ENCODE assay signal across 14 cellular contexts in the genomic region with DNA sequence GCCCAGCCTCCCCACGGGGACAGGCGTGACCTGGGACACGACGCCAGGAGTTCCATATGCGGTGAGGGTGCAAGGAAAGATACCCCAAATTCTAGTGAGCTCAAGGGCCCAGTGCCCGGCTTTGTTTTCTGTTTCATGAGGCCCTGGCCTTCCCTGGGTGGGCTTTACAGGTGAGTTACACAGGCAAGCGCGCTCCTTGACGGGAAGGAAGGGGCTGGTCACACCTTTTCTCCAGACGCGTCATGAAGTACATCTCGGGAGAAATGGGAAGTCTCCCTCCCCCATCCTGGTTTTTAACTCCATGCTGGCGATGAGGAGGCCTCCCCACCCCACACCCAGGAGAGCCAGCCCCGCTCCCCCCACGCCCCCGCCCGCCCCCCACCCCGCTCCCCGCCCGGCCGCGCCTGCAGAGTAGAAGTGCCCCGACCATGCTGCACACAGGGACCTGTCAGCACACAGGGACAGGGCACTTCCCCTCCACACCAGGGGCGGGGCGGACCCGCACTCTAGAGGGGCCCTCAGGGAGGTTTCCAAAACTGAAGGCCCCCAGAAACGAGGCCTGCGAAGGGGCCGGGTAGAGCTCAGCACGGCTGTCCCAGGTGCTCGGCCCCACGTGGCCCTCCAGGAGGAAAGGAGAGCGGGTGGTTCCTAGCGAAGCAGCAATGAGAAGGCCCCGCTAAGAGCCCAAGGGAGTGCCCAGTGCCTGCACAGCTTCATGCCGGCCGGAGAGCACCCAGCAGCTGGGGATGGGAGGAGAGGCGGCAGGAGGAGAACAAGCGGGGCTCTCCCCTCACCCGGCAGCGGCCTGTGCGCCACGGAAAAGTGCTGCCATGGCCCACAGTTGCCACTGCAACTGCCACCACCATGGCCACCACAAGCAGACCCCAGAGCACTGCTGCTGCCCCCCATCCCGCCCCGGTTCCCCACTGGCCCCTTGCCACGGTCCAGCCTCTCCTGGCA. TPM values are rescaled to one million over a fixed set of nuclear protein-coding genes. Genes with fewer than 3 reads are reported as not detected.
DNase-seq lines count a peak whose midpoint lies in the region; ATAC-seq and TF ChIP-seq lines count a peak whose summit lies in the region.
"Had no signal": no experiment of that assay in that cellular context is flagged by ENCODE, and none has a peak within 500 bp of the region (broad histone marks: within the 10 kb centered on the region; RNA-seq: fewer than 3 reads in every experiment).

No MANE protein-coding gene starts in this region.

- H4K20me1 ChIP-seq in BLaER1, result peaks cover 11% of the 10 kb centered on the region; the same call in 1 of the 2 replicates

- H3K27me3 ChIP-seq in BLaER1 (no peaks in the 10 kb centered on the region), H7 (ENCODE audit: control insufficient read depth, insufficient read depth, low read length) (no peaks in the 10 kb centered on the region), parathyroid adenoma (ENCODE audit: control insufficient read depth, insufficient read depth, low read length) (no peaks in the 10 kb centered on the region)
- H3K27me3 ChIP-seq: cardiac muscle cell, SJCRH30 had no signal

- H3K4me1 ChIP-seq in BLaER1, result peaks cover 59% of the 10 kb centered on the region
- H3K4me1 ChIP-seq in parathyroid adenoma, result peaks cover 86% of the 10 kb centered on the region

- ATAC-seq in GM18907 (IDR thresholded peaks at IDR 0.05; ENCODE audit: unreplicated experiment), result no peak
- ATAC-seq: activated naive CD4-positive, alpha-beta T cell treated with anti-CD3 and anti-CD28 coated beads, Interleukin-2, amount 50 U/mL, for 72 hours; sciatic nerve had no signal

- H2AFZ ChIP-seq in parathyroid adenoma, result peak overlapping the region; percentile 25

- H3K27ac ChIP-seq in BLaER1 (0 out of 2 replicates have a peak overlapping the region, but pooled peaks have one; percentile 26), parathyroid adenoma (peak overlapping the region; percentile 98)
- H3K27ac ChIP-seq: cardiac muscle cell, SJCRH30 had no signal

- peaks cover 23% of the 10 kb centered on the region for H3K79me2 ChIP-seq in parathyroid adenoma

- H3K36me3 ChIP-seq in BLaER1, result no peaks in the 10 kb centered on the region
- no peaks in the 10 kb centered on the region; the same call in 1 of the 2 replicates for H3K36me3 ChIP-seq in H7 (replicated peaks; ENCODE audit: control insufficient read depth, insufficient read depth, low read length)
- no peaks in the 10 kb centered on the region for H3K36me3 ChIP-seq in parathyroid adenoma (ENCODE audit: control insufficient read depth, insufficient read depth, low read length)
- H3K36me3 ChIP-seq: cardiac muscle cell, SJCRH30 had no signal

- H3K9ac ChIP-seq in BLaER1, result no peak overlapping the region
- H3K9ac ChIP-seq in parathyroid adenoma, result no peak overlapping the region

- H3K4me2 ChIP-seq in BLaER1 (peak overlapping the region; percentile 56; the same call in 1 of the 2 replicates), parathyroid adenoma (ENCODE audit: low read length) (no peak overlapping the region)

- TF ChIP-seq CTCF in choroid plexus epithelial cell (conservative IDR thresholded peaks at IDR 0.05; ENCODE audit: low read depth, low read length), result no peak
- TF ChIP-seq CTCF in parathyroid adenoma (IDR thresholded peaks at IDR 0.05), result no peak

- H3K4me3 ChIP-seq in BLaER1 (no peak overlapping the region), H7 (ENCODE audit: insufficient read depth, low read depth, low read length) (no peak overlapping the region), choroid plexus epithelial cell (ENCODE audit: low read depth, low read length) (peak overlapping the region; percentile 39), parathyroid adenoma (ENCODE audit: low read depth, low read length) (no peak overlapping the region)
- H3K4me3 ChIP-seq: cardiac muscle cell, SJCRH30 had no signal

- DNase-seq in H7 (peak; percentile 70), choroid plexus epithelial cell (ENCODE audit: low read depth) (no peak), AG20443 (ENCODE audit: low spot score) (no peak), Ammon's horn (ENCODE audit: low spot score) (no peak)
- DNase-seq: HFFc6; NCI-H2227 treated with DMSO at 0.1 percent for 48 hours; SJCRH30; stimulated activated CD4-positive, alpha-beta T cell treated with anti-CD3 and anti-CD28 coated beads, Interleukin-4, amount 100 ng/mL, for 24 hours had no signal

- H3K9me3 ChIP-seq in BLaER1 (no peaks in the 10 kb centered on the region), parathyroid adenoma (ENCODE audit: control insufficient read depth, low read length) (no peaks in the 10 kb centered on the region)
- H3K9me3 ChIP-seq: SJCRH30 had no signal

RNA-seq across cellular contexts. Expression of gene CYB561, which starts 7.7 kb away (rescaled TPM):
- 29.1 and 34.5 TPM in 2 replicates for total RNA-seq in H7 (2014; rRNA removed; shearing (Covaris generic))
- total RNA-seq: SJCRH30 had no signal

RNA-seq across cellular contexts. Expression of gene ACE, which starts 38.5 kb away (rescaled TPM):
- total RNA-seq in H7 (2014; rRNA removed; shearing (Covaris generic)), result 4.6 and 7.6 TPM in 2 replicates
